ENCODE assay signal across 15 cellular contexts in genomic region chr11:62390727-62391126, GRCh38.
"Had no signal": no experiment of that assay in that cellular context is flagged by ENCODE, and none has a peak within 500 bp of the region (broad histone marks: within the 10 kb centered on the region; RNA-seq: fewer than 3 reads in every experiment).

No MANE protein-coding gene starts in this region.

- DNase-seq: effector memory CD4-positive, alpha-beta T cell; left colon; left ventricle myocardium superior; mesenchymal stem cell; midbrain; nucleus accumbens; sigmoid colon; stimulated activated CD4-positive, alpha-beta T cell treated with anti-CD3 and anti-CD28 coated beads, Interleukin-2, amount 100 ng/mL, for 24 hours; stimulated activated CD4-positive, alpha-beta T cell treated with anti-CD3 and anti-CD28 coated beads, Interleukin-4, amount 100 ng/mL, for 4 hours; stimulated activated naive B cell treated with anti-CD40 and anti-IgM and Interleukin-4, amounts not matched to agents 10 μg/mL and 1 μg/mL and 100 μg/mL, for 72 hours; stimulated activated naive CD8-positive, alpha-beta T cell treated with anti-CD3 and anti-CD28 coated beads, Interleukin-15, amount 100 ng/mL, for 72 hours; testis had no signal

- ATAC-seq: gastroesophageal sphincter; left colon; left ventricle myocardium superior; natural killer cell treated with Interleukin-12 subunit alpha and Interleukin-12 subunit beta and Interleukin-15 and Interleukin-18, amount 100 ng/mL, for 72 hours; stimulated activated naive B cell treated with anti-CD40 and anti-IgM and Interleukin-4, amounts not matched to agents 10 μg/mL and 1 μg/mL and 100 μg/mL, for 72 hours; stimulated activated naive CD8-positive, alpha-beta T cell treated with anti-CD3 and anti-CD28 coated beads, Interleukin-15, amount 100 ng/mL, for 72 hours; upper lobe of right lung had no signal
